ENCODE assay signal across 11 cellular contexts in genomic region chr4:71607780-71608673, GRCh38.
DNase-seq lines count a peak whose midpoint lies in the region; ATAC-seq and TF ChIP-seq lines count a peak whose summit lies in the region.
"Had no signal": no experiment of that assay in that cellular context is flagged by ENCODE, and none has a peak within 500 bp of the region (broad histone marks: within the 10 kb centered on the region; RNA-seq: fewer than 3 reads in every experiment).

No MANE protein-coding gene starts in this region.

- no TSS peak for BruUV-seq in Calu3 (replicated peaks; lab: Mats Ljungman, UMichigan)

- H3K36me3 ChIP-seq in brain microvascular endothelial cell (replicated peaks), result no peaks in the 10 kb centered on the region
- H3K36me3 ChIP-seq in mucosa of descending colon (ENCODE audit: low read depth), result no peaks in the 10 kb centered on the region
- H3K36me3 ChIP-seq: neutrophil had no signal

- no peak for DNase-seq in Calu3
- peak; percentile 6 for DNase-seq in KG1 (lab: John Stamatoyannopoulos, UW)
- DNase-seq in brain microvascular endothelial cell, result no peak
- no peak for DNase-seq in mucosa of descending colon
- no peak for DNase-seq in NCI-H2081 treated with DMSO at 0.1 percent for 48 hours (lab: John Stamatoyannopoulos, UW)
- DNase-seq in activated naive CD4-positive, alpha-beta T cell treated with anti-CD3 and anti-CD28 coated beads, Interleukin-2, amount 50 U/mL, for 16 hours, result no peak
- no peak for DNase-seq in NCI-H146 (lab: John Stamatoyannopoulos, UW)
- DNase-seq: activated CD4-positive, CD25-positive, alpha-beta regulatory T cell; NCI-H1436 had no signal

- CTCF ChIA-PET in Calu3 (lab: Charles Lee), result no interaction called here

- peaks cover 47% of the 10 kb centered on the region for H3K4me1 Mint-ChIP-seq in Calu3 (ENCODE audit: low read depth, unreplicated experiment)

- intact Hi-C loops in Calu3 (cut with micrococcal nuclease; ENCODE audit: unreplicated experiment), result no loop called here
- intact Hi-C loops in mucosa of descending colon (cut with DNase I, micrococcal nuclease), result no loop called here

- no peaks in the 10 kb centered on the region for H3K27me3 ChIP-seq in brain microvascular endothelial cell (replicated peaks)
- H3K27me3 ChIP-seq: neutrophil had no signal

- no peak overlapping the region for H3K4me3 ChIP-seq in brain microvascular endothelial cell (ENCODE audit: low read depth, low read length)
- H3K4me3 ChIP-seq in mucosa of descending colon, result no peak overlapping the region

- TF ChIP-seq CTCF in Calu3 (IDR thresholded peaks at IDR 0.05; ENCODE audit: unreplicated experiment), result no peak
- no peak for TF ChIP-seq CTCF in brain microvascular endothelial cell (IDR thresholded peaks at IDR 0.05; ENCODE audit: low read depth, low read length, missing control alignments)
- TF ChIP-seq CTCF in mucosa of descending colon (IDR thresholded peaks at IDR 0.05), result no peak

- peaks cover 68% of the 10 kb centered on the region for H3K36me3 Mint-ChIP-seq in Calu3 (ENCODE audit: insufficient read depth, unreplicated experiment)

- peak; percentile 69 for ATAC-seq in mucosa of descending colon
- no peak for ATAC-seq in GM21367 (IDR thresholded peaks at IDR 0.05; ENCODE audit: unreplicated experiment)

- H3K9me3 Mint-ChIP-seq in Calu3 (ENCODE audit: low read depth, unreplicated experiment), result peaks cover 12% of the 10 kb centered on the region

- H3K9me3 ChIP-seq in mucosa of descending colon, result peaks cover 2% of the 10 kb centered on the region
- H3K9me3 ChIP-seq: neutrophil had no signal

- in situ Hi-C loops in brain microvascular endothelial cell (cut with HindIII; ENCODE audit: low pct_ligation_motif_present, low sequenced_read_pairs), result no loop called here

- H3K27me3 Mint-ChIP-seq in Calu3 (ENCODE audit: unreplicated experiment), result no peaks in the 10 kb centered on the region

- no peaks in the 10 kb centered on the region for H3K4me1 ChIP-seq in mucosa of descending colon (ENCODE audit: low read depth)

- H3K27ac ChIP-seq in brain microvascular endothelial cell, result peak overlapping the region; percentile 55
- H3K27ac ChIP-seq: neutrophil had no signal

- H3K4me3 Mint-ChIP-seq in Calu3 (ENCODE audit: low read depth, unreplicated experiment), result peak overlapping the region; percentile 68

- peak overlapping the region; percentile 89 for H3K27ac Mint-ChIP-seq in Calu3 (ENCODE audit: unreplicated experiment)
